ENCODE assay signal across 27 cellular contexts in the genomic region with DNA sequence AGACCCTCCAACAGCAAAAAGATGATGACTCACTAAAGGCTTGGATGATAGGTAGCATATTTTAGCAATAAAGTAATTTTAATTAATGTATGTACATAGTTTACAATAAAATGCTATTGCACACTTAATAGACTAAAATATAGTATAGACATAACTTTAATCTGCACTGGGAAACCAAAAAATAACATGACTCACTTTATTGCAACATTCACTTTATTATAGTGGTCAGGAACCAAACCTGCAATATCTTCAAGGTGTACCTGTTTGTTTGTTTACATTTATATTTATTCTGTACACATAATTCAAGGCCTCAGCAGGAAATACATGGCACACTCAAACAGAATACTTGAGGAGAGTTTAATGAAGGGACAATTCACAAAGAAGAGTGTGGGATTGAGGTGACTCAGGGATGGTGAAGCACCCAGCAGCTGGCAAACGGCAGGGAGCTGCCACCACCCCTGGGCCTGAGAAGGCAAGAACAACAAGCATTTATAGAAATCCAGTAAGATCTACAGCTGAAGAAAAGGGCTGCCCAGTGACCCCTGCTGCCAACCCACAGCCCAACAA. TPM values are rescaled to one million over a fixed set of nuclear protein-coding genes. Genes with fewer than 3 reads are reported as not detected.
A peak's percentile ranks its signal among the peaks of the same experiment; 100 is the strongest.
DNase-seq lines count a peak whose midpoint lies in the region; ATAC-seq, FAIRE-seq and TF ChIP-seq lines count a peak whose summit lies in the region.
"Had no signal": no experiment of that assay in that cellular context is flagged by ENCODE, and none has a peak within 500 bp of the region (broad histone marks: within the 10 kb centered on the region; RNA-seq: fewer than 3 reads in every experiment).

No MANE protein-coding gene starts in this region.

- no peak overlapping the region for H3K9ac ChIP-seq in GM23248
- H3K9ac ChIP-seq: BLaER1 had no signal

- no peak overlapping the region for H2AFZ ChIP-seq in GM23248
- H2AFZ ChIP-seq in osteoblast (ENCODE audit: low read length), result no peak overlapping the region

- TF ChIP-seq CTCF in C4-2B (conservative IDR thresholded peaks at IDR 0.05) (0 out of 2 replicates have a peak, but pooled peaks have one; percentile 2), bronchial epithelial cell (IDR thresholded peaks at IDR 0.05; ENCODE audit: insufficient read depth, low read length, severe bottlenecking) (no peak), osteoblast (IDR thresholded peaks at IDR 0.05; ENCODE audit: extremely low read depth, low read depth, low read length) (no peak)

- no peak for ATAC-seq in GM19455 (IDR thresholded peaks at IDR 0.05; ENCODE audit: unreplicated experiment)
- no peak for ATAC-seq in Right ventricle myocardium inferior

- H3K4me1 ChIP-seq in GM23248 (ENCODE audit: insufficient read depth), result 0 out of 2 replicates have a peak, but pooled peaks cover 4% of the 10 kb centered on the region
- no peaks in the 10 kb centered on the region for H3K4me1 ChIP-seq in osteoblast (ENCODE audit: insufficient read depth, low read length)
- H3K4me1 ChIP-seq: BLaER1, Caco-2, Peyer's patch, SJCRH30 had no signal

- H3F3A ChIP-seq in GM23248 (ENCODE audit: insufficient read depth), result no peaks in the 10 kb centered on the region

- H3K4me3 ChIP-seq in GM23248 (no peak overlapping the region), bronchial epithelial cell (ENCODE audit: low read depth, low read length) (no peak overlapping the region), osteoblast (ENCODE audit: insufficient read depth, low read length) (no peak overlapping the region)
- H3K4me3 ChIP-seq: BLaER1, Peyer's patch, SJCRH30 had no signal

- no peaks in the 10 kb centered on the region for H3K9me2 ChIP-seq in GM23248 (ENCODE audit: insufficient read depth)

- WGBS in GM23248 (ENCODE audit: low coverage in 1 of 2, low lambda C conversion rate in 2 of 2, missing lambda C conversion rate in 2 of 2), 2 experiments, result 70 to 74% methylated on average over 1 of the region's 1 CpG

- FAIRE-seq in bronchial epithelial cell (lab: Jason Lieb, UNC), result no peak
- FAIRE-seq: GM12891, H54 had no signal

- peak overlapping the region; percentile 58 for H3K27ac ChIP-seq in C4-2B
- H3K27ac ChIP-seq in GM23248, result no peak overlapping the region
- no peak overlapping the region for H3K27ac ChIP-seq in osteoblast (ENCODE audit: low read depth, low read length)
- H3K27ac ChIP-seq: BLaER1, Peyer's patch, SJCRH30 had no signal

- H3K79me2 ChIP-seq in GM23248 (ENCODE audit: insufficient read depth) (no peaks in the 10 kb centered on the region), osteoblast (ENCODE audit: insufficient read depth, low read length) (no peaks in the 10 kb centered on the region)

- intact Hi-C loops in Right ventricle myocardium inferior (cut with DNase I), result no loop called here

- in situ Hi-C loops in GM23248 (cut with MboI), result no loop called here

- no peaks in the 10 kb centered on the region for H3K9me3 ChIP-seq in GM23248 (ENCODE audit: low read depth)
- no peaks in the 10 kb centered on the region for H3K9me3 ChIP-seq in osteoblast (ENCODE audit: low read depth, low read length)
- H3K9me3 ChIP-seq: Caco-2, Peyer's patch, SJCRH30 had no signal

- H3K4me2 ChIP-seq in GM23248 (ENCODE audit: unreplicated experiment) (no peak overlapping the region), osteoblast (ENCODE audit: insufficient read depth, low read length) (no peak overlapping the region)
- H3K4me2 ChIP-seq: BLaER1 had no signal

- H3K36me3 ChIP-seq in GM23248 (ENCODE audit: low read depth) (no peaks in the 10 kb centered on the region), bronchial epithelial cell (ENCODE audit: control insufficient read depth, insufficient read depth, low read length) (no peaks in the 10 kb centered on the region), osteoblast (ENCODE audit: insufficient read depth, low read length) (no peaks in the 10 kb centered on the region)
- H3K36me3 ChIP-seq: BLaER1, Peyer's patch, SJCRH30 had no signal

- H4K20me1 ChIP-seq in GM23248 (ENCODE audit: insufficient read depth) (no peaks in the 10 kb centered on the region), osteoblast (ENCODE audit: insufficient read depth, low read length) (no peaks in the 10 kb centered on the region)
- H4K20me1 ChIP-seq: BLaER1 had no signal

- DNase-seq in GM23248, result peak; percentile 45
- DNase-seq in NCI-H69 (lab: John Stamatoyannopoulos, UW), result peak; percentile 50
- peak; percentile 51 for DNase-seq in bronchial epithelial cell (ENCODE audit: low read depth)
- no peak for DNase-seq in NCI-H82 treated with DMSO at 0.1 percent for 48 hours (lab: John Stamatoyannopoulos, UW; ENCODE audit: unreplicated experiment)
- DNase-seq in osteoblast (ENCODE audit: insufficient read length, low spot score, missing footprints), result no peak
- DNase-seq in Right ventricle myocardium inferior (ENCODE audit: missing footprints), result no peak
- DNase-seq: ACHN; Caco-2; CD4-positive, alpha-beta memory T cell; DMS 273 treated with DMSO at 0.1 percent for 48 hours; HFFc6; Karpas-422; NCI-H1105 treated with DMSO at 0.1 percent for 48 hours; NCI-H1694 treated with DMSO at 0.1 percent for 48 hours; NCI-H2081 treated with DMSO at 0.1 percent for 48 hours; NCI-H2227 treated with DMSO at 0.1 percent for 48 hours; NCI-H510A; NCI-H774; Peyer's patch; SJCRH30 had no signal

- H3K27me3 ChIP-seq in GM23248 (replicated peaks; ENCODE audit: insufficient read depth), result no peaks in the 10 kb centered on the region
- H3K27me3 ChIP-seq in bronchial epithelial cell (ENCODE audit: control insufficient read depth, insufficient read depth, low read length), result no peaks in the 10 kb centered on the region
- H3K27me3 ChIP-seq in osteoblast (ENCODE audit: insufficient read depth, low read length), result no peaks in the 10 kb centered on the region
- H3K27me3 ChIP-seq: BLaER1, Peyer's patch, SJCRH30 had no signal

RNA-seq across cellular contexts. Expression of a gene that starts 51.5 kb away (rescaled TPM):
- total RNA-seq in GM23248 (2014; rRNA removed; shearing (Covaris generic)), result not detected in 2 replicates
- polyA plus RNA-seq in GM23248 (2016; fragmentation: Nextera tagmentation; extraction: Ambion mirVana), result not detected in 2 replicates
- not detected in 2 replicates for total RNA-seq in bronchial epithelial cell
- not detected in 2 replicates for total RNA-seq in osteoblast
- total RNA-seq in Right ventricle myocardium inferior, result not detected
- total RNA-seq: Caco-2; CD4-positive, alpha-beta memory T cell; G401; HFFc6; SJCRH30; T-helper 1 cell treated with Interleukin-12 subunit alpha and Interleukin-12 subunit beta and Interleukin-4 antibody, amounts not matched to agents 30 ng/mL and 1 ng/mL, for 36 hours had no signal
- polyA plus RNA-seq: CD4-positive, alpha-beta memory T cell had no signal

Comparison
In these comparisons a context has a peak if more than half of its experiments do, and no peak if none do; other contexts are left out.
1. DNase-seq: peak in GM23248 (single experiment), NCI-H69 (single experiment) and bronchial epithelial cell (single experiment); none in NCI-H82 treated with DMSO at 0.1 percent for 48 hours (single experiment), osteoblast (single experiment) and Right ventricle myocardium inferior (single experiment).